17 cellular contexts compared by ENCODE assay signal in genomic region chr16:84391151-84391873, GRCh38. TPM values are rescaled to one million over a fixed set of nuclear protein-coding genes. Genes with fewer than 3 reads are reported as not detected.
DNase-seq lines count a peak whose midpoint lies in the region; ATAC-seq, FAIRE-seq and TF ChIP-seq lines count a peak whose summit lies in the region.
"Had no signal": no experiment of that assay in that cellular context is flagged by ENCODE, and none has a peak within 500 bp of the region (broad histone marks: within the 10 kb centered on the region; RNA-seq: fewer than 3 reads in every experiment).

No MANE protein-coding gene starts in this region.

- H4K20me1 ChIP-seq in endothelial cell of umbilical vein (replicated peaks; ENCODE audit: control insufficient read depth, extremely low read depth, insufficient read depth, low read length), result no peaks in the 10 kb centered on the region

- H3K9me1 ChIP-seq in endothelial cell of umbilical vein (replicated peaks; ENCODE audit: control insufficient read depth, extremely low read depth, insufficient read depth, low read length), result no peaks in the 10 kb centered on the region

- DNase-seq in NB4 (ENCODE audit: low read depth) (peak; percentile 34), endothelial cell of umbilical vein (ENCODE audit: low read depth, low spot score) (no peak), lung microvascular endothelial cell (ENCODE audit: low read depth in 2 of 2) (peak; percentile 24 to 31), thoracic aorta (ENCODE audit: low spot score) (no peak)
- no peak for DNase-seq in activated naive CD4-positive, alpha-beta T cell treated with anti-CD3 and anti-CD28 coated beads for 36 hours
- DNase-seq: activated B cell treated with CpG ODN at 0.5 μM for 24 hours; activated naive CD8-positive, alpha-beta T cell treated with anti-CD3 and anti-CD28 coated beads, Interleukin-2, amount 10 ng/mL, durations not matched to agents 7 days and 5 days; dermis blood vessel endothelial cell; GOT3; naive thymus-derived CD8-positive, alpha-beta T cell; NCI-H187; NCI-H510A; stimulated activated naive CD4-positive, alpha-beta T cell treated with Interleukin-2 at 50 U/mL for 16 hours had no signal

- no peaks in the 10 kb centered on the region for H3K79me2 ChIP-seq in endothelial cell of umbilical vein (ENCODE audit: control insufficient read depth, insufficient read depth, low read length)

- H3K9me3 Mint-ChIP-seq in activated naive CD4-positive, alpha-beta T cell treated with anti-CD3 and anti-CD28 coated beads for 36 hours, result peaks cover 1% of the 10 kb centered on the region

- no peaks in the 10 kb centered on the region for H3K9me3 ChIP-seq in endothelial cell of umbilical vein (replicated peaks; ENCODE audit: control insufficient read depth, insufficient read depth, low read length)
- no peaks in the 10 kb centered on the region for H3K9me3 ChIP-seq in thoracic aorta
- H3K9me3 ChIP-seq: gastroesophageal sphincter had no signal

- no TSS peak for BruUV-seq in endothelial cell of umbilical vein (replicated peaks; lab: Mats Ljungman, UMichigan)

- TF ChIP-seq POLR2A in NB4 (IDR thresholded peaks at IDR 0.05; ENCODE audit: extremely low read depth, insufficient read length), result no peak
- no peak for TF ChIP-seq POLR2A in endothelial cell of umbilical vein (IDR thresholded peaks at IDR 0.05; ENCODE audit: low read depth, low read length)

- ATAC-seq in thoracic aorta (ENCODE audit: insufficient number of reproducible peaks, low FRiP score, low read depth) (no peak), HG03097 (IDR thresholded peaks at IDR 0.05; ENCODE audit: low FRiP score, unreplicated experiment) (no peak), HG03521 (IDR thresholded peaks at IDR 0.05; ENCODE audit: unreplicated experiment) (no peak)
- ATAC-seq: gastroesophageal sphincter; naive thymus-derived CD8-positive, alpha-beta T cell had no signal

- POLR2A ChIA-PET in endothelial cell of umbilical vein (lab: Charles Lee), result no interaction called here

- TF ChIP-seq CTCF in NB4 (IDR thresholded peaks at IDR 0.05; ENCODE audit: low read depth, low read length) (no peak), endothelial cell of umbilical vein (IDR thresholded peaks at IDR 0.05; ENCODE audit: extremely low read depth in 1 of 2, insufficient read depth in 1 of 2, low read depth in 1 of 2, low read length in 2 of 2) (no peak), thoracic aorta (IDR thresholded peaks at IDR 0.05) (no peak)

- H3K4me2 ChIP-seq in endothelial cell of umbilical vein (ENCODE audit: insufficient read depth, low read length), result peak overlapping the region; percentile 10

- H3K36me3 Mint-ChIP-seq in activated naive CD4-positive, alpha-beta T cell treated with anti-CD3 and anti-CD28 coated beads for 36 hours (ENCODE audit: low read depth), result no peaks in the 10 kb centered on the region
- H3K36me3 Mint-ChIP-seq: activated naive CD8-positive, alpha-beta T cell treated with anti-CD3 and anti-CD28 coated beads, Interleukin-2, amount 10 ng/mL, durations not matched to agents 7 days and 5 days had no signal

- peak overlapping the region; percentile 13 for H2AFZ ChIP-seq in endothelial cell of umbilical vein (ENCODE audit: low read depth, low read length)

- dilution Hi-C loops in endothelial cell of umbilical vein (cut with MboI; ENCODE audit: extremely low pct_ligation_motif_present, low sequenced_read_pairs), result no loop called here

- no peak overlapping the region for H3K9ac ChIP-seq in endothelial cell of umbilical vein (replicated peaks; ENCODE audit: extremely low read depth, insufficient read depth, low read length)

- no peaks in the 10 kb centered on the region for H3K4me1 Mint-ChIP-seq in activated naive CD4-positive, alpha-beta T cell treated with anti-CD3 and anti-CD28 coated beads for 36 hours (ENCODE audit: low read depth)
- H3K4me1 Mint-ChIP-seq: activated B cell treated with CpG ODN at 0.5 μM for 24 hours; activated naive CD8-positive, alpha-beta T cell treated with anti-CD3 and anti-CD28 coated beads, Interleukin-2, amount 10 ng/mL, durations not matched to agents 7 days and 5 days; naive thymus-derived CD8-positive, alpha-beta T cell had no signal

- H3K4me1 ChIP-seq in endothelial cell of umbilical vein (ENCODE audit: control insufficient read depth, extremely low read depth, insufficient read depth, low read length) (no peaks in the 10 kb centered on the region), thoracic aorta (ENCODE audit: control insufficient read depth in 1 of 2, low read depth in 2 of 2) (peaks cover 0 to 6% of the 10 kb centered on the region in 2 donors)

- intact Hi-C loops in endothelial cell of umbilical vein (cut with micrococcal nuclease), result no loop called here
- intact Hi-C loops in activated naive CD4-positive, alpha-beta T cell treated with anti-CD3 and anti-CD28 coated beads for 36 hours (cut with micrococcal nuclease), result no loop called here

- H3K27me3 Mint-ChIP-seq in activated naive CD4-positive, alpha-beta T cell treated with anti-CD3 and anti-CD28 coated beads for 36 hours (ENCODE audit: low read depth), result peaks cover 2% of the 10 kb centered on the region

- no peak overlapping the region for H3K27ac Mint-ChIP-seq in activated naive CD4-positive, alpha-beta T cell treated with anti-CD3 and anti-CD28 coated beads for 36 hours
- H3K27ac Mint-ChIP-seq: activated B cell treated with CpG ODN at 0.5 μM for 24 hours; activated naive CD8-positive, alpha-beta T cell treated with anti-CD3 and anti-CD28 coated beads, Interleukin-2, amount 10 ng/mL, durations not matched to agents 7 days and 5 days had no signal

- H3K36me3 ChIP-seq in endothelial cell of umbilical vein (ENCODE audit: control insufficient read depth in 2 of 2, extremely low read depth in 1 of 2, insufficient read depth in 2 of 2, low read length in 2 of 2), result no peaks in the 10 kb centered on the region
- no peaks in the 10 kb centered on the region for H3K36me3 ChIP-seq in thoracic aorta
- H3K36me3 ChIP-seq: gastroesophageal sphincter had no signal

- H3K4me3 ChIP-seq in NB4 (ENCODE audit: low read depth, low read length), result no peak overlapping the region
- no peak overlapping the region for H3K4me3 ChIP-seq in endothelial cell of umbilical vein (replicated peaks in 1 of 3; ENCODE audit: insufficient read depth in 1 of 3, low read depth in 1 of 3, low read length in 3 of 3)
- H3K4me3 ChIP-seq in thoracic aorta, result peak overlapping the region; percentile 28
- H3K4me3 ChIP-seq: gastroesophageal sphincter had no signal

- CTCF ChIA-PET in endothelial cell of umbilical vein (lab: Charles Lee), result no interaction called here
- CTCF ChIA-PET in activated naive CD4-positive, alpha-beta T cell treated with anti-CD3 and anti-CD28 coated beads for 36 hours (lab: Charles Lee), result no interaction called here

- no peak overlapping the region for H3K4me3 Mint-ChIP-seq in activated naive CD4-positive, alpha-beta T cell treated with anti-CD3 and anti-CD28 coated beads for 36 hours
- H3K4me3 Mint-ChIP-seq: activated B cell treated with CpG ODN at 0.5 μM for 24 hours; activated naive CD8-positive, alpha-beta T cell treated with anti-CD3 and anti-CD28 coated beads, Interleukin-2, amount 10 ng/mL, durations not matched to agents 7 days and 5 days; naive thymus-derived CD8-positive, alpha-beta T cell had no signal

- FAIRE-seq in endothelial cell of umbilical vein (lab: Jason Lieb, UNC), result no peak
- FAIRE-seq: G401.6 had no signal

- no peak overlapping the region for H3K27ac ChIP-seq in endothelial cell of umbilical vein (ENCODE audit: insufficient read depth, low read depth, low read length)
- H3K27ac ChIP-seq in thoracic aorta, result no peak overlapping the region
- H3K27ac ChIP-seq: gastroesophageal sphincter had no signal

- H3K27me3 ChIP-seq in endothelial cell of umbilical vein (ENCODE audit: control insufficient read depth in 2 of 2, insufficient read depth in 2 of 2, low read length in 2 of 2) (no peaks in the 10 kb centered on the region), thoracic aorta (replicated peaks; ENCODE audit: insufficient read depth) (no peaks in the 10 kb centered on the region)

TF ChIP-seq in endothelial cell of umbilical vein, 7 proteins besides CTCF, POLR2A, EP300 and RAD21:
- TF ChIP-seq JUN (IDR thresholded peaks at IDR 0.05; ENCODE audit: borderline replicate concordance, insufficient read depth, insufficient read length, low read depth) (no peak), MYC (IDR thresholded peaks at IDR 0.05; ENCODE audit: low read depth, low read length) (no peak), POLR2AphosphoS5 (IDR thresholded peaks at IDR 0.05; ENCODE audit: insufficient read depth, low read depth, low read length) (no peak), GATA2 (IDR thresholded peaks at IDR 0.05; ENCODE audit: insufficient read depth, insufficient read length, low read depth, low read length) (no peak), FOS (IDR thresholded peaks at IDR 0.05; ENCODE audit: borderline replicate concordance, insufficient read depth, low read length) (no peak), EZH2 (IDR thresholded peaks at IDR 0.05; ENCODE audit: borderline replicate concordance, low read depth, low read length, severe bottlenecking) (no peak)
- TF ChIP-seq, protein P1, sequence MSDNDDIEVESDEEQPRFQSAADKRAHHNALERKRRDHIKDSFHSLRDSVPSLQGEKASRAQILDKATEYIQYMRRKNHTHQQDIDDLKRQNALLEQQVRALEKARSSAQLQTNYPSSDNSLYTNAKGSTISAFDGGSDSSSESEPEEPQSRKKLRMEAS (IDR thresholded peaks at IDR 0.05; ENCODE audit: insufficient read depth, insufficient read length), result no peak

RNA-seq across cellular contexts. Expression of gene ATP2C2, which starts 23.0 kb away (rescaled TPM):
- not detected in 2 replicates for total RNA-seq in endothelial cell of umbilical vein
- polyA plus RNA-seq in endothelial cell of umbilical vein, result not detected in 2 replicates
- not detected in 2 replicates for polyA plus RNA-seq in endothelial cell of umbilical vein (2011; cell fraction: cytosol; rRNA removed)
- polyA plus RNA-seq in endothelial cell of umbilical vein (2011; cell fraction: nucleus; rRNA removed), result not detected in 2 replicates
- polyA plus RNA-seq in endothelial cell of umbilical vein (2012), result 0.15 TPM in 1 of 2 replicates, not detected in the other
- not detected in 2 replicates for polyA minus RNA-seq in endothelial cell of umbilical vein
- polyA minus RNA-seq in endothelial cell of umbilical vein (2011; cell fraction: cytosol; rRNA and poly(A)+ RNA removed), result not detected
- not detected in 2 replicates for polyA minus RNA-seq in endothelial cell of umbilical vein (2011; cell fraction: nucleus; rRNA and poly(A)+ RNA removed)
- under 0.01 TPM in 1 of 2 replicates, not detected in the other for total RNA-seq in lung microvascular endothelial cell
- total RNA-seq in thoracic aorta, result under 1 TPM; 0.28 to 0.54 TPM
- total RNA-seq in activated naive CD4-positive, alpha-beta T cell treated with anti-CD3 and anti-CD28 coated beads for 36 hours, result not detected
- total RNA-seq: activated B cell treated with CpG ODN at 0.5 μM for 24 hours; activated naive CD8-positive, alpha-beta T cell treated with anti-CD3 and anti-CD28 coated beads, Interleukin-2, amount 10 ng/mL, durations not matched to agents 7 days and 5 days; dermis blood vessel endothelial cell; naive thymus-derived CD8-positive, alpha-beta T cell had no signal
- polyA plus RNA-seq: naive thymus-derived CD8-positive, alpha-beta T cell had no signal

Comparison
In these comparisons a context has a peak if more than half of its experiments do, and no peak if none do; other contexts are left out.
1. DNase-seq: peak in NB4 (single experiment) and lung microvascular endothelial cell (2 of 2); none in endothelial cell of umbilical vein (single experiment), thoracic aorta (single experiment) and activated naive CD4-positive, alpha-beta T cell treated with anti-CD3 and anti-CD28 coated beads for 36 hours (single experiment).